In the genomic region with DNA sequence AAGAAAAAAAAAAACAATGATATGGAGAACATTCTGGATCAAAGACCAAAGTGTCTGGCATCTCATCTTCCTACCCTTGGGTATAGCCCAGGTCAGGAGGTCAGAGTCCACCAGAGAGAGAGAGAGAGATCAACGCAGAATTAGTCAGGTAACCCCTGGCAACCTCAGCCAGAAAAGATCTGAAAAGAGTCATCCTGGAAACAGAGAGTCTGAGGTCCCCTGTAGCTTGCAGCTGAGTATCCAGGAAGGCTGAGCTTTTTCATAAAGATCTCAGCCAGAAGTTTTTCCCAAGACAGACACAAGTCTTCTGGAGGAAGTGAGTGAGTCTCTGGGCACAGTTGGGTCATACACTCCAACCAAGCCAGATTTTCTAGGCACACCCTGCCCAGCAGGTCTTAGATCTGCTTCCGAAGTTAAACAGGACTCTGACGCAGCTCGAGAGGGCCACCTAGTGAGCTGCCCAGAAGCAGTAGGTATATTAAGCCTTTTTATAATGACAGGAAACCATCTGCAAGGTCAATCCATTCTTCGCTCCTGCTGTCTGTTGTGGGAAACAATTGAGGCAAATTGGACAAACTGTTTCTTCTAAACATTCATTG, we compare ENCODE assay signal across 1 cellular context.
TF ChIP-seq lines count a peak whose summit lies in the region.

No MANE protein-coding gene starts in this region.

TF ChIP-seq in K562, 482 proteins besides CTCF, POLR2A, EP300 and RAD21 (continued from another document):
- TF ChIP-seq, protein P1, sequence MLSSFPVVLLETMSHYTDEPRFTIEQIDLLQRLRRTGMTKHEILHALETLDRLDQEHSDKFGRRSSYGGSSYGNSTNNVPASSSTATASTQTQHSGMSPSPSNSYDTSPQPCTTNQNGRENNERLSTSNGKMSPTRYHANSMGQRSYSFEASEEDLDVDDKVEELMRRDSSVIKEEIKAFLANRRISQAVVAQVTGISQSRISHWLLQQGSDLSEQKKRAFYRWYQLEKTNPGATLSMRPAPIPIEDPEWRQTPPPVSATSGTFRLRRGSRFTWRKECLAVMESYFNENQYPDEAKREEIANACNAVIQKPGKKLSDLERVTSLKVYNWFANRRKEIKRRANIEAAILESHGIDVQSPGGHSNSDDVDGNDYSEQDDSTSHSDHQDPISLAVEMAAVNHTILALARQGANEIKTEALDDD (IDR thresholded peaks at IDR 0.05): peak; percentile 35; the same call in 1 of the 2 replicates
- TF ChIP-seq ARID2 (IDR thresholded peaks at IDR 0.05): peak; percentile 80
- TF ChIP-seq RFX1 (IDR thresholded peaks at IDR 0.05): peak; percentile 73
- TF ChIP-seq STAG1 (CRISPR knock-in tag; IDR thresholded peaks at IDR 0.05; ENCODE audit: borderline replicate concordance): peak; percentile 72; the same call in 1 of the 2 replicates
- TF ChIP-seq, protein P2, sequence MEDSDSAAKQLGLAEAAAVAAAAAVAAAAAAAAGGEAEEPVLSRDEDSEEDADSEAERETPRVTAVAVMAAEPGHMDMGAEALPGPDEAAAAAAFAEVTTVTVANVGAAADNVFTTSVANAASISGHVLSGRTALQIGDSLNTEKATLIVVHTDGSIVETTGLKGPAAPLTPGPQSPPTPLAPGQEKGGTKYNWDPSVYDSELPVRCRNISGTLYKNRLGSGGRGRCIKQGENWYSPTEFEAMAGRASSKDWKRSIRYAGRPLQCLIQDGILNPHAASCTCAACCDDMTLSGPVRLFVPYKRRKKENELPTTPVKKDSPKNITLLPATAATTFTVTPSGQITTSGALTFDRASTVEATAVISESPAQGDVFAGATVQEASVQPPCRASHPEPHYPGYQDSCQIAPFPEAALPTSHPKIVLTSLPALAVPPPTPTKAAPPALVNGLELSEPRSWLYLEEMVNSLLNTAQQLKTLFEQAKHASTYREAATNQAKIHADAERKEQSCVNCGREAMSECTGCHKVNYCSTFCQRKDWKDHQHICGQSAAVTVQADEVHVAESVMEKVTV (CRISPR knock-in tag; IDR thresholded peaks at IDR 0.05): peak; percentile 90
- no peak for TF ChIP-seq E2F3 (CRISPR knock-in tag; IDR thresholded peaks at IDR 0.05)
- TF ChIP-seq CAMTA2 (CRISPR knock-in tag; conservative IDR thresholded peaks at IDR 0.05): no peak
- TF ChIP-seq CC2D1A (IDR thresholded peaks at IDR 0.05): 0 out of 2 replicates have a peak, but pooled peaks have one; percentile 66
TF ChIP-seq in K562: peak in this region for 9.
